1 cellular context compared by ENCODE assay signal in the genomic region with DNA sequence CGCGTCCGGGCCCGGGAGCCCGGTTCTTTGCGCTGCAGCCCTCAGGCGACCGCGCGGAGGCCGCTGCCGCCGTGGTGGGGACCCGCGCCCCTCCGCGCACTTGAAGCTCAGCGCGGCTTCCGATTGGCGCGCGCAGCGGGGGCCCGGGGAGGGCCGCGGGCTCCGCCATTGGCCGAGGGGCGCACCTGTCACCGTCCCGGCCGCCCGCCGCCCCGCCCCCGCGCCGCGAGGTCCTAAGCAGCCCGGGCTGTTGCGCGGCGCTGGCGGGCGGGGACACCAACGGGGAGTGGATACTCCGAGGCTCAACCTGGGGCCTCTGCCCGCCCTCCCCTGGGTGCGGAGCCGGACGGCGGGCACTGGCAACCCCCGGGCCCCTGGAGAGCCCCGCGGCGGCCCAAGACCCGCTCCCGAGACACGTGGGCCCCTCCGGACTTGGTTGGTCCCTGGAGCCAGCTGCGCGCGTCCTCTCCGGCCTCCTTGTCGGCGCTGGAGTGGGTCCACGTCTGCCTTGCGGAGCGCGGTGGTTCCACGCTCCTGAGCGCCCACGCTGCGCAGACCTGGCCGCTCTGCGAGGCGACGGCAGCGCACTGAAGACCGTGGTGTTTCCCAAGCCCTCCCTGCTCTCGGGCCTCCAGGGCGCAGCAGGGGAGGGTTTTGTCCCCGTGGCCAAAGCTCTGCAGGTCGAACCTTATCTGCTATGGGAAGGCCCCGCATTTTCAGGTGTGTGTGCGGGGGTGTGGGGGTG.
TF ChIP-seq lines count a peak whose summit lies in the region.

Gene MNX1, minus strand, starts transcription at position 76 of the 745 bp plus-strand sequence. CDS start 313 bp downstream, outside the sequence.

TF ChIP-seq in K562, 482 proteins besides CTCF, POLR2A, EP300 and RAD21 (continued from another document and continues in another):
- TF ChIP-seq, protein P1, sequence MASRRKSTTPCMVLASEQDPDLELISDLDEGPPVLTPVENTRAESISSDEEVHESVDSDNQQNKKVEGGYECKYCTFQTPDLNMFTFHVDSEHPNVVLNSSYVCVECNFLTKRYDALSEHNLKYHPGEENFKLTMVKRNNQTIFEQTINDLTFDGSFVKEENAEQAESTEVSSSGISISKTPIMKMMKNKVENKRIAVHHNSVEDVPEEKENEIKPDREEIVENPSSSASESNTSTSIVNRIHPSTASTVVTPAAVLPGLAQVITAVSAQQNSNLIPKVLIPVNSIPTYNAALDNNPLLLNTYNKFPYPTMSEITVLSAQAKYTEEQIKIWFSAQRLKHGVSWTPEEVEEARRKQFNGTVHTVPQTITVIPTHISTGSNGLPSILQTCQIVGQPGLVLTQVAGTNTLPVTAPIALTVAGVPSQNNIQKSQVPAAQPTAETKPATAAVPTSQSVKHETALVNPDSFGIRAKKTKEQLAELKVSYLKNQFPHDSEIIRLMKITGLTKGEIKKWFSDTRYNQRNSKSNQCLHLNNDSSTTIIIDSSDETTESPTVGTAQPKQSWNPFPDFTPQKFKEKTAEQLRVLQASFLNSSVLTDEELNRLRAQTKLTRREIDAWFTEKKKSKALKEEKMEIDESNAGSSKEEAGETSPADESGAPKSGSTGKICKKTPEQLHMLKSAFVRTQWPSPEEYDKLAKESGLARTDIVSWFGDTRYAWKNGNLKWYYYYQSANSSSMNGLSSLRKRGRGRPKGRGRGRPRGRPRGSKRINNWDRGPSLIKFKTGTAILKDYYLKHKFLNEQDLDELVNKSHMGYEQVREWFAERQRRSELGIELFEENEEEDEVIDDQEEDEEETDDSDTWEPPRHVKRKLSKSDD (conservative IDR thresholded peaks at IDR 0.05; ENCODE audit: low read length) = 0 out of 2 replicates have a peak, but pooled peaks have one; percentile 45
- TF ChIP-seq TAF7 (tag; IDR thresholded peaks at IDR 0.05) = no peak
- TF ChIP-seq HEY1 (CRISPR knock-in tag; IDR thresholded peaks at IDR 0.05; ENCODE audit: borderline replicate concordance) = no peak
- TF ChIP-seq ZC3H8 (IDR thresholded peaks at IDR 0.05) = no peak
- no peak for TF ChIP-seq ZNF3 (CRISPR knock-in tag; IDR thresholded peaks at IDR 0.05)
- TF ChIP-seq MBD2 (IDR thresholded peaks at IDR 0.05; ENCODE audit: borderline replicate concordance, low read depth) = no peak
- TF ChIP-seq KDM2B (CRISPR knock-in tag; IDR thresholded peaks at IDR 0.05) = peak; percentile 94; the same call in 1 of the 2 replicates
- TF ChIP-seq NR2C2 (CRISPR knock-in tag; IDR thresholded peaks at IDR 0.05) = peak; percentile 60; the same call in 1 of the 2 replicates
- TF ChIP-seq NR2C2 (tag; IDR thresholded peaks at IDR 0.05) = 0 out of 2 replicates have a peak, but pooled peaks have one; percentile 17
- no peak for TF ChIP-seq PCBP2 (IDR thresholded peaks at IDR 0.05; ENCODE audit: low read depth, low read length, poor library complexity, severe bottlenecking)
- TF ChIP-seq SNIP1 (IDR thresholded peaks at IDR 0.05; ENCODE audit: low read depth) = no peak
- TF ChIP-seq, protein P2, sequence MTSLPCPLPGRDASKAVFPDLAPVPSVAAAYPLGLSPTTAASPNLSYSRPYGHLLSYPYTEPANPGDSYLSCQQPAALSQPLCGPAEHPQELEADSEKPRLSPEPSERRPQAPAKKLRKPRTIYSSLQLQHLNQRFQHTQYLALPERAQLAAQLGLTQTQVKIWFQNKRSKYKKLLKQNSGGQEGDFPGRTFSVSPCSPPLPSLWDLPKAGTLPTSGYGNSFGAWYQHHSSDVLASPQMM (CRISPR knock-in tag; IDR thresholded peaks at IDR 0.05) = no peak
- no peak for TF ChIP-seq CREBBP (IDR thresholded peaks at IDR 0.05; ENCODE audit: low read depth, low read length)
- TF ChIP-seq, protein P3, sequence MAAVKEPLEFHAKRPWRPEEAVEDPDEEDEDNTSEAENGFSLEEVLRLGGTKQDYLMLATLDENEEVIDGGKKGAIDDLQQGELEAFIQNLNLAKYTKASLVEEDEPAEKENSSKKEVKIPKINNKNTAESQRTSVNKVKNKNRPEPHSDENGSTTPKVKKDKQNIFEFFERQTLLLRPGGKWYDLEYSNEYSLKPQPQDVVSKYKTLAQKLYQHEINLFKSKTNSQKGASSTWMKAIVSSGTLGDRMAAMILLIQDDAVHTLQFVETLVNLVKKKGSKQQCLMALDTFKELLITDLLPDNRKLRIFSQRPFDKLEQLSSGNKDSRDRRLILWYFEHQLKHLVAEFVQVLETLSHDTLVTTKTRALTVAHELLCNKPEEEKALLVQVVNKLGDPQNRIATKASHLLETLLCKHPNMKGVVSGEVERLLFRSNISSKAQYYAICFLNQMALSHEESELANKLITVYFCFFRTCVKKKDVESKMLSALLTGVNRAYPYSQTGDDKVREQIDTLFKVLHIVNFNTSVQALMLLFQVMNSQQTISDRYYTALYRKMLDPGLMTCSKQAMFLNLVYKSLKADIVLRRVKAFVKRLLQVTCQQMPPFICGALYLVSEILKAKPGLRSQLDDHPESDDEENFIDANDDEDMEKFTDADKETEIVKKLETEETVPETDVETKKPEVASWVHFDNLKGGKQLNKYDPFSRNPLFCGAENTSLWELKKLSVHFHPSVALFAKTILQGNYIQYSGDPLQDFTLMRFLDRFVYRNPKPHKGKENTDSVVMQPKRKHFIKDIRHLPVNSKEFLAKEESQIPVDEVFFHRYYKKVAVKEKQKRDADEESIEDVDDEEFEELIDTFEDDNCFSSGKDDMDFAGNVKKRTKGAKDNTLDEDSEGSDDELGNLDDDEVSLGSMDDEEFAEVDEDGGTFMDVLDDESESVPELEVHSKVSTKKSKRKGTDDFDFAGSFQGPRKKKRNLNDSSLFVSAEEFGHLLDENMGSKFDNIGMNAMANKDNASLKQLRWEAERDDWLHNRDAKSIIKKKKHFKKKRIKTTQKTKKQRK (IDR thresholded peaks at IDR 0.05; ENCODE audit: borderline replicate concordance, low read depth, low read length) = no peak
- TF ChIP-seq TBL1XR1 (IDR thresholded peaks at IDR 0.05; ENCODE audit: low read length in 2 of 2) = no peak
- TF ChIP-seq FOXA3 (CRISPR knock-in tag; conservative IDR thresholded peaks at IDR 0.05 in 1 of 2, IDR thresholded peaks at IDR 0.05 in 1 of 2) = no peak
- no peak for TF ChIP-seq ZC3H4 (CRISPR knock-in tag; IDR thresholded peaks at IDR 0.05; ENCODE audit: borderline replicate concordance)
- TF ChIP-seq, protein P4, sequence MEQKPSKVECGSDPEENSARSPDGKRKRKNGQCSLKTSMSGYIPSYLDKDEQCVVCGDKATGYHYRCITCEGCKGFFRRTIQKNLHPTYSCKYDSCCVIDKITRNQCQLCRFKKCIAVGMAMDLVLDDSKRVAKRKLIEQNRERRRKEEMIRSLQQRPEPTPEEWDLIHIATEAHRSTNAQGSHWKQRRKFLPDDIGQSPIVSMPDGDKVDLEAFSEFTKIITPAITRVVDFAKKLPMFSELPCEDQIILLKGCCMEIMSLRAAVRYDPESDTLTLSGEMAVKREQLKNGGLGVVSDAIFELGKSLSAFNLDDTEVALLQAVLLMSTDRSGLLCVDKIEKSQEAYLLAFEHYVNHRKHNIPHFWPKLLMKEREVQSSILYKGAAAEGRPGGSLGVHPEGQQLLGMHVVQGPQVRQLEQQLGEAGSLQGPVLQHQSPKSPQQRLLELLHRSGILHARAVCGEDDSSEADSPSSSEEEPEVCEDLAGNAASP (IDR thresholded peaks at IDR 0.05) = no peak
- no peak for TF ChIP-seq ZC3H11A (IDR thresholded peaks at IDR 0.05; ENCODE audit: low read depth, low read length)
- no peak for TF ChIP-seq MED1 (CRISPR knock-in tag; IDR thresholded peaks at IDR 0.05; ENCODE audit: borderline replicate concordance)
- TF ChIP-seq HLTF (IDR thresholded peaks at IDR 0.05) = no peak
- no peak for TF ChIP-seq ERF (CRISPR knock-in tag; IDR thresholded peaks at IDR 0.05)
- no peak for TF ChIP-seq SPI1 (IDR thresholded peaks at IDR 0.05; ENCODE audit: borderline replicate concordance, low read depth, low read length)
- TF ChIP-seq ZNF76 (CRISPR knock-in tag; IDR thresholded peaks at IDR 0.05; ENCODE audit: borderline replicate concordance) = no peak
- TF ChIP-seq HIVEP1 (CRISPR knock-in tag; IDR thresholded peaks at IDR 0.05) = 0 out of 2 replicates have a peak, but pooled peaks have one; percentile 25
- 0 out of 2 replicates have a peak, but pooled peaks have one; percentile 18 for TF ChIP-seq SOX6 (IDR thresholded peaks at IDR 0.05)
- no peak for TF ChIP-seq ZNF707 (CRISPR knock-in tag; conservative IDR thresholded peaks at IDR 0.05)
- TF ChIP-seq POU5F1 (IDR thresholded peaks at IDR 0.05; ENCODE audit: borderline replicate concordance, low read depth, low read length, partially characterized antibody) = no peak
- TF ChIP-seq MAFK (IDR thresholded peaks at IDR 0.05; ENCODE audit: low read length) = no peak
- TF ChIP-seq RERE (CRISPR knock-in tag; IDR thresholded peaks at IDR 0.05; ENCODE audit: borderline replicate concordance) = no peak
- TF ChIP-seq WHSC1 (IDR thresholded peaks at IDR 0.05; ENCODE audit: low read length) = no peak
- TF ChIP-seq ZFPM2 (CRISPR knock-in tag; IDR thresholded peaks at IDR 0.05) = no peak
- TF ChIP-seq, protein P5, sequence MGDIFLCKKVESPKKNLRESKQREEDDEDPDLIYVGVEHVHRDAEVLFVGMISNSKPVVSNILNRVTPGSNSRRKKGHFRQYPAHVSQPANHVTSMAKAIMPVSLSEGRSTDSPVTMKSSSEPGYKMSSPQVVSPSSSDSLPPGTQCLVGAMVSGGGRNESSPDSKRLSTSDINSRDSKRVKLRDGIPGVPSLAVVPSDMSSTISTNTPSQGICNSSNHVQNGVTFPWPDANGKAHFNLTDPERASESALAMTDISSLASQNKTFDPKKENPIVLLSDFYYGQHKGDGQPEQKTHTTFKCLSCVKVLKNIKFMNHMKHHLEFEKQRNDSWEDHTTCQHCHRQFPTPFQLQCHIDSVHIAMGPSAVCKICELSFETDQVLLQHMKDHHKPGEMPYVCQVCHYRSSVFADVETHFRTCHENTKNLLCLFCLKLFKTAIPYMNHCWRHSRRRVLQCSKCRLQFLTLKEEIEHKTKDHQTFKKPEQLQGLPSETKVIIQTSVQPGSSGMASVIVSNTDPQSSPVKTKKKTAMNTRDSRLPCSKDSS (IDR thresholded peaks at IDR 0.05; ENCODE audit: low read depth, partially characterized antibody) = no peak
- no peak for TF ChIP-seq ZNF165 (CRISPR knock-in tag; IDR thresholded peaks at IDR 0.05; ENCODE audit: borderline replicate concordance)
- no peak for TF ChIP-seq ZNF778 (CRISPR knock-in tag; IDR thresholded peaks at IDR 0.05)
- no peak for TF ChIP-seq TAF9B (IDR thresholded peaks at IDR 0.05; ENCODE audit: partially characterized antibody)
- no peak for TF ChIP-seq LEF1 (IDR thresholded peaks at IDR 0.05)
- no peak; the same call in 1 of the 2 replicates for TF ChIP-seq ZNF12 (CRISPR knock-in tag; IDR thresholded peaks at IDR 0.05)
- TF ChIP-seq ZSCAN32 (CRISPR knock-in tag; IDR thresholded peaks at IDR 0.05) = no peak
